ENCODE assay signal across 1 cellular context in the genomic region with DNA sequence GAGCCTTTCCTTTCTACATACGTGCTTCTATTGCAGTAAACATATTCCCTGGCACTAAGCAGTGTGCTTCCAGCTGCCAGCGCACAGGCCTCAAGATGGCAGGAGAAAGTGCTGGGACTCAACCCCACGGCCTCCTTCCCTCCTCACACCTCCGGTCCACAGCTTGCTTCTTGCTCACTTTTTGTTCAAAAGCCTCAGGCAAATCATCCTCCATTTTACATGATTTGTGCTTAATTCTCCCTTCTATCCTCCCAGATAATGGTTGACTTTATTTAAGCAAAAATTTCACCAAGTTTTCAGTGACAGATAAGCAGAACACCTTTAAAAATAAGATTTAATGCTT.
TF ChIP-seq lines count a peak whose summit lies in the region.

No MANE protein-coding gene starts in this region.

TF ChIP-seq in K562, 482 proteins besides CTCF, POLR2A, EP300 and RAD21:
- TF ChIP-seq ZNF280A (IDR thresholded peaks at IDR 0.05; ENCODE audit: low read depth, partially characterized antibody) = no peak
- TF ChIP-seq, protein P1, sequence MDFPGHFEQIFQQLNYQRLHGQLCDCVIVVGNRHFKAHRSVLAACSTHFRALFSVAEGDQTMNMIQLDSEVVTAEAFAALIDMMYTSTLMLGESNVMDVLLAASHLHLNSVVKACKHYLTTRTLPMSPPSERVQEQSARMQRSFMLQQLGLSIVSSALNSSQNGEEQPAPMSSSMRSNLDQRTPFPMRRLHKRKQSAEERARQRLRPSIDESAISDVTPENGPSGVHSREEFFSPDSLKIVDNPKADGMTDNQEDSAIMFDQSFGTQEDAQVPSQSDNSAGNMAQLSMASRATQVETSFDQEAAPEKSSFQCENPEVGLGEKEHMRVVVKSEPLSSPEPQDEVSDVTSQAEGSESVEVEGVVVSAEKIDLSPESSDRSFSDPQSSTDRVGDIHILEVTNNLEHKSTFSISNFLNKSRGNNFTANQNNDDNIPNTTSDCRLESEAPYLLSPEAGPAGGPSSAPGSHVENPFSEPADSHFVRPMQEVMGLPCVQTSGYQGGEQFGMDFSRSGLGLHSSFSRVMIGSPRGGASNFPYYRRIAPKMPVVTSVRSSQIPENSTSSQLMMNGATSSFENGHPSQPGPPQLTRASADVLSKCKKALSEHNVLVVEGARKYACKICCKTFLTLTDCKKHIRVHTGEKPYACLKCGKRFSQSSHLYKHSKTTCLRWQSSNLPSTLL (IDR thresholded peaks at IDR 0.05) = no peak
- no peak for TF ChIP-seq TEAD2 (tag; IDR thresholded peaks at IDR 0.05)
- no peak for TF ChIP-seq WHSC1 (IDR thresholded peaks at IDR 0.05; ENCODE audit: low read length)
- TF ChIP-seq GATAD2A (IDR thresholded peaks at IDR 0.05) = no peak
- TF ChIP-seq ARNT (IDR thresholded peaks at IDR 0.05) = no peak
- no peak for TF ChIP-seq KDM1A (IDR thresholded peaks at IDR 0.05)
- TF ChIP-seq ZNF589 (CRISPR knock-in tag; IDR thresholded peaks at IDR 0.05; ENCODE audit: low read depth) = no peak
- TF ChIP-seq KDM4B (IDR thresholded peaks at IDR 0.05; ENCODE audit: borderline replicate concordance in 2 of 2, low read depth in 1 of 2) = no peak
- no peak for TF ChIP-seq ZNF830 (CRISPR knock-in tag; IDR thresholded peaks at IDR 0.05)
